In genomic region chr5:137615171-137615775, GRCh38 we compare ENCODE assay signal across 27 cellular contexts.
"Had no signal": no experiment of that assay in that cellular context is flagged by ENCODE, and none has a peak within 500 bp of the region (broad histone marks: within the 10 kb centered on the region; RNA-seq: fewer than 3 reads in every experiment).

No MANE protein-coding gene starts in this region.

- H3K36me3 ChIP-seq: neutrophil, suprapubic skin, thyroid gland, upper lobe of right lung, uterus had no signal

- H3K27ac ChIP-seq: coronary artery, epithelial cell of prostate, foreskin keratinocyte, heart right ventricle, neutrophil, parathyroid adenoma, suprapubic skin, thyroid gland, upper lobe of right lung, uterus had no signal

- H3K4me1 ChIP-seq: parathyroid adenoma, uterus had no signal

- DNase-seq: dermis blood vessel endothelial cell; foreskin keratinocyte; glutamatergic neuron; heart right ventricle; hippocampal formation; mesenchymal stem cell; mucosa of descending colon; naive B cell; stimulated activated CD4-positive, alpha-beta T cell treated with anti-CD3 and anti-CD28 coated beads, Interleukin-12 subunit alpha, Interleukin-12 subunit beta, amount 100 ng/mL, for 4 hours; stimulated activated CD4-positive, alpha-beta T cell treated with anti-CD3 and anti-CD28 coated beads, Interleukin-1b, Interleukin-23, amount 100 ng/mL, for 48 hours; stimulated activated CD4-positive, alpha-beta T cell treated with anti-CD3 and anti-CD28 coated beads, Interleukin-4, amount 100 ng/mL, for 1 hour; stimulated activated CD8-positive, alpha-beta memory T cell treated with anti-CD3 and anti-CD28 coated beads, Interleukin-4, amount 100 ng/mL, for 48 hours; stimulated activated naive CD4-positive, alpha-beta T cell; stimulated activated naive CD8-positive, alpha-beta T cell treated with anti-CD3 and anti-CD28 coated beads, Interleukin-15, amount 100 ng/mL, for 72 hours; thyroid gland; upper lobe of right lung; uterus had no signal

- H3K9me3 ChIP-seq: heart right ventricle, mucosa of descending colon, neutrophil, suprapubic skin, thyroid gland, upper lobe of right lung, uterus had no signal

- H3K27me3 ChIP-seq: foreskin keratinocyte, heart right ventricle, neutrophil, suprapubic skin, thyroid gland, upper lobe of right lung, uterus had no signal

- ATAC-seq: esophagus mucosa; foreskin keratinocyte; heart right ventricle; mucosa of descending colon; natural killer cell treated with Interleukin-12 subunit alpha and Interleukin-12 subunit beta and Interleukin-15 and Interleukin-18, amount 100 ng/mL, for 72 hours; sciatic nerve; stimulated activated naive CD8-positive, alpha-beta T cell treated with anti-CD3 and anti-CD28 coated beads, Interleukin-15, amount 100 ng/mL, for 72 hours; upper lobe of right lung had no signal

- FAIRE-seq: islet of Langerhans had no signal

- H3K4me3 ChIP-seq: coronary artery, heart right ventricle, mucosa of descending colon, smooth muscle cell, suprapubic skin, thyroid gland, upper lobe of right lung, uterus had no signal
